Comparison of ENCODE assay signal across 24 cellular contexts in genomic region chr19:17726914-17727773, GRCh38. TPM values are rescaled to one million over a fixed set of nuclear protein-coding genes. Genes with fewer than 3 reads are reported as not detected.
"Had no signal": no experiment of that assay in that cellular context is flagged by ENCODE, and none has a peak within 500 bp of the region (broad histone marks: within the 10 kb centered on the region; RNA-seq: fewer than 3 reads in every experiment).

No MANE protein-coding gene starts in this region.

- H3K9me3 Mint-ChIP-seq: activated CD4-positive, alpha-beta T cell treated with anti-CD3 and anti-CD28 coated beads, Interleukin-2, amount 10 ng/mL, durations not matched to agents 24 days and 14 days; activated CD8-positive, alpha-beta T cell treated with anti-CD3 and anti-CD28 coated beads for 36 hours; activated naive CD8-positive, alpha-beta T cell treated with anti-CD3 and anti-CD28 coated beads, Interleukin-2, amount 50 U/mL, for 24 hours; naive B cell; stimulated activated effector memory CD8-positive, alpha-beta T cell treated with anti-CD3 and anti-CD28 coated beads, Interleukin-12 subunit alpha, Interleukin-12 subunit beta, amount 100 ng/mL, for 72 hours had no signal

- H3K27me3 Mint-ChIP-seq: activated CD4-positive, alpha-beta T cell treated with anti-CD3 and anti-CD28 coated beads, Interleukin-2, amount 10 ng/mL, durations not matched to agents 24 days and 14 days; activated CD8-positive, alpha-beta memory T cell treated with anti-CD3 and anti-CD28 coated beads, Interleukin-2, amount 10 ng/mL, durations not matched to agents 7 days and 5 days; activated CD8-positive, alpha-beta T cell treated with anti-CD3 and anti-CD28 coated beads for 36 hours; activated naive CD8-positive, alpha-beta T cell treated with anti-CD3 and anti-CD28 coated beads, Interleukin-2, amount 50 U/mL, for 24 hours; naive B cell had no signal

- ATAC-seq: activated CD4-positive, CD25-positive, alpha-beta regulatory T cell treated with anti-CD3 and anti-CD28 coated beads, Interleukin-2, amount 50 U/mL, for 24 hours; activated CD8-positive, alpha-beta memory T cell treated with anti-CD3 and anti-CD28 coated beads, Interleukin-2, amount 10 ng/mL, durations not matched to agents 7 days and 5 days; activated CD8-positive, alpha-beta T cell treated with anti-CD3 and anti-CD28 coated beads for 36 hours; gastroesophageal sphincter; left cardiac atrium; sciatic nerve; stimulated activated effector memory CD8-positive, alpha-beta T cell treated with anti-CD3 and anti-CD28 coated beads, Interleukin-12 subunit alpha, Interleukin-12 subunit beta, amount 100 ng/mL, for 72 hours had no signal

- H3K4me3 ChIP-seq: gastroesophageal sphincter, lower lobe of right lung, thyroid gland had no signal

- H3K27me3 ChIP-seq: gastroesophageal sphincter, thyroid gland had no signal

- H3K4me3 Mint-ChIP-seq: activated CD4-positive, alpha-beta T cell treated with anti-CD3 and anti-CD28 coated beads, Interleukin-2, amount 10 ng/mL, durations not matched to agents 24 days and 14 days; activated CD8-positive, alpha-beta memory T cell treated with anti-CD3 and anti-CD28 coated beads, Interleukin-2, amount 10 ng/mL, durations not matched to agents 7 days and 5 days; activated CD8-positive, alpha-beta T cell treated with anti-CD3 and anti-CD28 coated beads for 36 hours; activated naive CD8-positive, alpha-beta T cell treated with anti-CD3 and anti-CD28 coated beads, Interleukin-2, amount 50 U/mL, for 24 hours; naive B cell; stimulated activated effector memory CD8-positive, alpha-beta T cell treated with anti-CD3 and anti-CD28 coated beads, Interleukin-12 subunit alpha, Interleukin-12 subunit beta, amount 100 ng/mL, for 72 hours had no signal

- DNase-seq: activated CD4-positive, alpha-beta T cell treated with anti-CD3 and anti-CD28 coated beads, Interleukin-2, amount 10 ng/mL, durations not matched to agents 24 days and 14 days; activated CD8-positive, alpha-beta memory T cell treated with anti-CD3 and anti-CD28 coated beads, Interleukin-2, amount 10 ng/mL, durations not matched to agents 7 days and 5 days; activated CD8-positive, alpha-beta T cell treated with anti-CD3 and anti-CD28 coated beads for 36 hours; activated gamma-delta T cell; activated naive CD4-positive, alpha-beta T cell treated with anti-CD3 and anti-CD28 coated beads, Interleukin-2, amount 50 U/mL, for 16 hours; activated naive CD8-positive, alpha-beta T cell treated with anti-CD3 and anti-CD28 coated beads, Interleukin-2, amount 50 U/mL, for 24 hours; activated T-cell treated with anti-CD3 and anti-CD28 coated beads for 4 hours; central memory CD4-positive, alpha-beta T cell; head of caudate nucleus; hypothalamus; islet precursor cell; left cardiac atrium; lower lobe of right lung; mesendoderm; naive B cell; occipital lobe; small intestine; stimulated activated CD4-positive, alpha-beta T cell treated with anti-CD3 and anti-CD28 coated beads, Interleukin-2, amount 100 ng/mL, for 24 hours; thyroid gland had no signal

- H3K9me3 ChIP-seq: gastroesophageal sphincter, lower lobe of right lung, thyroid gland had no signal

- H3K27ac Mint-ChIP-seq: activated CD4-positive, alpha-beta T cell treated with anti-CD3 and anti-CD28 coated beads, Interleukin-2, amount 10 ng/mL, durations not matched to agents 24 days and 14 days; activated CD8-positive, alpha-beta memory T cell treated with anti-CD3 and anti-CD28 coated beads, Interleukin-2, amount 10 ng/mL, durations not matched to agents 7 days and 5 days; activated CD8-positive, alpha-beta T cell treated with anti-CD3 and anti-CD28 coated beads for 36 hours; activated naive CD8-positive, alpha-beta T cell treated with anti-CD3 and anti-CD28 coated beads, Interleukin-2, amount 50 U/mL, for 24 hours; naive B cell; stimulated activated effector memory CD8-positive, alpha-beta T cell treated with anti-CD3 and anti-CD28 coated beads, Interleukin-12 subunit alpha, Interleukin-12 subunit beta, amount 100 ng/mL, for 72 hours had no signal

- H3K27ac ChIP-seq: epithelial cell of prostate, gastroesophageal sphincter, lower lobe of right lung, thyroid gland had no signal

RNA-seq across cellular contexts. Expression of gene UNC13A, which starts 39.0 kb away (rescaled TPM):
- total RNA-seq: activated CD8-positive, alpha-beta T cell treated with anti-CD3 and anti-CD28 coated beads for 36 hours had no signal
